ENCODE assay signal across 18 cellular contexts in genomic region chr16:10228779-10229178, GRCh38. TPM values are rescaled to one million over a fixed set of nuclear protein-coding genes. Genes with fewer than 3 reads are reported as not detected.
A peak's percentile ranks its signal among the peaks of the same experiment; 100 is the strongest.
DNase-seq lines count a peak whose midpoint lies in the region; ATAC-seq and TF ChIP-seq lines count a peak whose summit lies in the region.
"Had no signal": no experiment of that assay in that cellular context is flagged by ENCODE, and none has a peak within 500 bp of the region (broad histone marks: within the 10 kb centered on the region; RNA-seq: fewer than 3 reads in every experiment).

No MANE protein-coding gene starts in this region.

- H3K4me3 ChIP-seq in DOHH2 (ENCODE audit: low read length) (no peak overlapping the region), upper lobe of left lung (no peak overlapping the region)
- no peak overlapping the region for H3K4me3 ChIP-seq in Jurkat, Clone E6-1 (ENCODE audit: low read length)
- H3K4me3 ChIP-seq: adrenal gland, cardiac muscle cell, dorsolateral prefrontal cortex, pancreas had no signal

- in situ Hi-C loops in GM13977 (cut with MboI; ENCODE audit: low pct_unique_long_range_greater_than_20kb, low sequenced_read_pairs, unreplicated experiment), result no loop called here

- H3K27ac ChIP-seq in DOHH2 (ENCODE audit: low read depth, low read length) (no peak overlapping the region), upper lobe of left lung (no peak overlapping the region)
- H3K27ac ChIP-seq: adrenal gland, cardiac muscle cell, dorsolateral prefrontal cortex, pancreas had no signal

- no peaks in the 10 kb centered on the region for H4K20me1 ChIP-seq in DOHH2 (ENCODE audit: control insufficient read depth, insufficient read depth, low read depth, low read length)

- no peaks in the 10 kb centered on the region for H3F3A ChIP-seq in DOHH2 (ENCODE audit: control insufficient read depth, insufficient read depth)

- H3K27ac Mint-ChIP-seq in neural crest cell (ENCODE audit: unreplicated experiment) (peak overlapping the region; percentile 78), mesothelial cell of epicardium (no peak overlapping the region)

- no peaks in the 10 kb centered on the region for H3K9me2 ChIP-seq in DOHH2 (replicated peaks; ENCODE audit: control insufficient read depth, low read length)

- TF ChIP-seq POLR2A in upper lobe of left lung (IDR thresholded peaks at IDR 0.05), result no peak

- DNase-seq in GM19238 (ENCODE audit: insufficient read length, low spot score), result peak; percentile 41
- peak; percentile 29 for DNase-seq in Jurkat, Clone E6-1 (ENCODE audit: low read depth, low spot score)
- DNase-seq in neural crest cell (ENCODE audit: low read depth, low spot score), result no peak
- no peak for DNase-seq in mesothelial cell of epicardium (ENCODE audit: low spot score in 2 of 2, unreplicated experiment in 2 of 2)
- no peak for DNase-seq in upper lobe of left lung
- DNase-seq in GM13977 (ENCODE audit: low spot score), result no peak
- DNase-seq: activated CD4-positive, alpha-beta T cell treated with anti-CD3 and anti-CD28 coated beads for 1 hour; adrenal gland; dorsolateral prefrontal cortex; H9; left ventricle myocardium superior; NCI-H1930; NCI-H524 treated with DMSO at 0.1 percent for 48 hours; pancreas; SIG-M5; stimulated activated CD4-positive, alpha-beta T cell treated with anti-CD3 and anti-CD28 coated beads, Interleukin-2, amount 100 ng/mL, for 24 hours had no signal

- H3K9me3 ChIP-seq in DOHH2 (ENCODE audit: control insufficient read depth, insufficient read depth, low read length) (no peaks in the 10 kb centered on the region), upper lobe of left lung (peaks cover 0 to 17% (median 4%) of the 10 kb centered on the region in 4 donors)
- H3K9me3 ChIP-seq: adrenal gland, pancreas had no signal

- TF ChIP-seq CTCF in DOHH2 (IDR thresholded peaks at IDR 0.05; ENCODE audit: low read depth, low read length, poor library complexity, severe bottlenecking), result no peak
- TF ChIP-seq CTCF in neural crest cell (conservative IDR thresholded peaks at IDR 0.05), result no peak
- no peak for TF ChIP-seq CTCF in mesothelial cell of epicardium (IDR thresholded peaks at IDR 0.05; ENCODE audit: unreplicated experiment)
- no peak for TF ChIP-seq CTCF in upper lobe of left lung (IDR thresholded peaks at IDR 0.05)
- TF ChIP-seq CTCF in GM13977 (IDR thresholded peaks at IDR 0.05; ENCODE audit: extremely low read depth, insufficient read depth, missing control alignments), result no peak

- H3K4me1 Mint-ChIP-seq in neural crest cell (peaks cover 29% of the 10 kb centered on the region), mesothelial cell of epicardium (peaks cover 3% of the 10 kb centered on the region)

- no peak for ATAC-seq in upper lobe of left lung (ENCODE audit: low FRiP score in 2 of 2)
- ATAC-seq: left ventricle myocardium superior, pancreas had no signal

- no peaks in the 10 kb centered on the region for H3K79me2 ChIP-seq in DOHH2 (ENCODE audit: control insufficient read depth, low read length)

- H3K4me3 Mint-ChIP-seq in neural crest cell (no peak overlapping the region), mesothelial cell of epicardium (no peak overlapping the region)
- H3K4me3 Mint-ChIP-seq: H9 had no signal

- no peaks in the 10 kb centered on the region for H3K36me3 ChIP-seq in DOHH2 (ENCODE audit: control insufficient read depth, low read length)
- H3K36me3 ChIP-seq in upper lobe of left lung, result no peaks in the 10 kb centered on the region
- H3K36me3 ChIP-seq: adrenal gland, pancreas had no signal

- no peak for TF ChIP-seq EP300 in upper lobe of left lung (IDR thresholded peaks at IDR 0.05)

- H3K4me2 ChIP-seq in DOHH2 (ENCODE audit: low read length), result peak overlapping the region; percentile 16; the same call in 1 of the 2 replicates

- H3K27me3 ChIP-seq in DOHH2 (ENCODE audit: control insufficient read depth, low read length), result peaks cover 3% of the 10 kb centered on the region; the same call in 1 of the 2 replicates
- H3K27me3 ChIP-seq in upper lobe of left lung, result no peaks in the 10 kb centered on the region
- H3K27me3 ChIP-seq: adrenal gland, cardiac muscle cell had no signal

- peaks cover 3% of the 10 kb centered on the region for H3K9me3 Mint-ChIP-seq in neural crest cell
- peaks cover 12% of the 10 kb centered on the region for H3K9me3 Mint-ChIP-seq in mesothelial cell of epicardium

- 3 to 5% methylated on average over 2 of the region's 2 CpGs for WGBS in upper lobe of left lung, 2 donors

- H3K4me1 ChIP-seq in DOHH2 (ENCODE audit: control insufficient read depth, low read length), result peaks cover 37% of the 10 kb centered on the region
- H3K4me1 ChIP-seq in upper lobe of left lung, result no peaks in the 10 kb centered on the region
- H3K4me1 ChIP-seq: adrenal gland, pancreas had no signal

- no peaks in the 10 kb centered on the region for H3K36me3 Mint-ChIP-seq in neural crest cell (ENCODE audit: low read depth)
- no peaks in the 10 kb centered on the region for H3K36me3 Mint-ChIP-seq in mesothelial cell of epicardium

- H3K27me3 Mint-ChIP-seq in neural crest cell (ENCODE audit: low read depth) (peaks cover 2% of the 10 kb centered on the region), mesothelial cell of epicardium (ENCODE audit: low read depth) (peaks cover 2% of the 10 kb centered on the region)

RNA-seq across cellular contexts. Expression of gene GRIN2A, which starts 46.6 kb away (rescaled TPM):
- not detected for polyA plus RNA-seq in Jurkat, Clone E6-1 (2012; ENCODE audit: insufficient read depth, insufficient read length)
- total RNA-seq in neural crest cell (0.09 and 0.48 TPM in 2 replicates), mesothelial cell of epicardium (2.8 to 4.9 TPM (median 4.6 TPM) in 3 replicates), upper lobe of left lung (under 1 TPM in 3 of 6 donors, not detected in 3; 0.11 to 0.57 (median 0.30) TPM)

Comparison
In these comparisons a context has a peak if more than half of its experiments do, and no peak if none do; other contexts are left out.
1. DNase-seq: peak in GM19238 (single experiment) and Jurkat, Clone E6-1 (single experiment); none in neural crest cell (single experiment), mesothelial cell of epicardium (0 of 2), upper lobe of left lung (0 of 2) and GM13977 (single experiment).